ENCODE assay signal across 25 cellular contexts in the genomic region with DNA sequence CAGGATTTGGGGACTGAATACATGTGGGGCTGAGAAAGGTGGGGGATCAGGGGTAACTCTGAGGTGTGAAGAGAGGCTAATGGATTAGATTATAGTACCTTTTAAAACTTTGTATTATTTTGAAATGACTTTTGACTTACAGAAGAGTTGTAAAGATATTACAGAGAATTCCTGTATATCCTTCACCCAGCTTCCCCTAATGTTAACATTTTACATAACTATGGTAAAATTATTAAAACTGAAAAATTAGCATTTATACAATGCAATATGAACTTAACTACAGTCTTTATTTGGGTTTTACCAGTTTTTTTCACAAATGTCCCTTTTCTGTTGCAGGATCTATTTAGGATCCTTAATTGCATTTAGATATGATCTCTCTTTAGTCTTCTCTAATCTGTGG.
"Had no signal": no experiment of that assay in that cellular context is flagged by ENCODE, and none has a peak within 500 bp of the region (broad histone marks: within the 10 kb centered on the region; RNA-seq: fewer than 3 reads in every experiment).

No MANE protein-coding gene starts in this region.

- H3K27ac ChIP-seq: lower lobe of right lung, parathyroid adenoma, spleen, suprapubic skin, thoracic aorta, tibial artery, uterus had no signal

- H3K9me3 ChIP-seq: lower lobe of right lung, spleen, suprapubic skin, thoracic aorta, tibial artery, uterus had no signal

- FAIRE-seq: small intestine had no signal

- H3K9me3 Mint-ChIP-seq: immature natural killer cell; naive thymus-derived CD8-positive, alpha-beta T cell; stimulated activated effector memory CD8-positive, alpha-beta T cell treated with anti-CD3 and anti-CD28 coated beads, Interleukin-12 subunit alpha, Interleukin-12 subunit beta, amount 100 ng/mL, for 72 hours; stimulated activated naive CD8-positive, alpha-beta T cell treated with anti-CD3 and anti-CD28 coated beads, Interleukin-15, Interleukin-2, amounts not matched to agents 100 ng/mL and 50 ng/mL, for 24 hours; type B pancreatic cell had no signal

- H3K4me1 Mint-ChIP-seq: immature natural killer cell had no signal

- H3K27ac Mint-ChIP-seq: immature natural killer cell; naive thymus-derived CD8-positive, alpha-beta T cell; stimulated activated effector memory CD8-positive, alpha-beta T cell treated with anti-CD3 and anti-CD28 coated beads, Interleukin-12 subunit alpha, Interleukin-12 subunit beta, amount 100 ng/mL, for 72 hours; stimulated activated naive CD8-positive, alpha-beta T cell treated with anti-CD3 and anti-CD28 coated beads, Interleukin-15, Interleukin-2, amounts not matched to agents 100 ng/mL and 50 ng/mL, for 24 hours; type B pancreatic cell had no signal

- DNase-seq: hypothalamus; immature natural killer cell; islet precursor cell; kidney glomerular epithelial cell; left cardiac atrium; lower lobe of right lung; mammary epithelial cell; mesenchymal stem cell; naive thymus-derived CD8-positive, alpha-beta T cell; nucleus accumbens; right cardiac atrium; small intestine; spleen; stimulated activated CD4-positive, alpha-beta T cell treated with anti-CD3 and anti-CD28 coated beads, Interleukin-4, amount 100 ng/mL, for 24 hours; stimulated activated naive CD4-positive, alpha-beta T cell; tibial artery; uterus had no signal

- H3K4me1 ChIP-seq: lower lobe of right lung, parathyroid adenoma, spleen, suprapubic skin, tibial artery, uterus had no signal

- H3K4me3 ChIP-seq: lower lobe of right lung, spleen, suprapubic skin, thoracic aorta, tibial artery, uterus had no signal

- H3K27me3 ChIP-seq: spleen, suprapubic skin, tibial artery, uterus had no signal

- H3K9ac ChIP-seq: parathyroid adenoma had no signal

- H3K36me3 Mint-ChIP-seq: stimulated activated effector memory CD8-positive, alpha-beta T cell treated with anti-CD3 and anti-CD28 coated beads, Interleukin-12 subunit alpha, Interleukin-12 subunit beta, amount 100 ng/mL, for 72 hours had no signal

- H3K27me3 Mint-ChIP-seq: naive thymus-derived CD8-positive, alpha-beta T cell; stimulated activated naive CD8-positive, alpha-beta T cell treated with anti-CD3 and anti-CD28 coated beads, Interleukin-15, Interleukin-2, amounts not matched to agents 100 ng/mL and 50 ng/mL, for 24 hours; type B pancreatic cell had no signal

- H3K4me3 Mint-ChIP-seq: immature natural killer cell; naive thymus-derived CD8-positive, alpha-beta T cell; nephron; neural crest cell; stimulated activated effector memory CD8-positive, alpha-beta T cell treated with anti-CD3 and anti-CD28 coated beads, Interleukin-12 subunit alpha, Interleukin-12 subunit beta, amount 100 ng/mL, for 72 hours; stimulated activated naive CD8-positive, alpha-beta T cell treated with anti-CD3 and anti-CD28 coated beads, Interleukin-15, Interleukin-2, amounts not matched to agents 100 ng/mL and 50 ng/mL, for 24 hours; type B pancreatic cell had no signal

- H3K36me3 ChIP-seq: lower lobe of right lung, suprapubic skin, thoracic aorta, tibial artery, uterus had no signal
